ENCODE assay signal across 8 cellular contexts in the genomic region with DNA sequence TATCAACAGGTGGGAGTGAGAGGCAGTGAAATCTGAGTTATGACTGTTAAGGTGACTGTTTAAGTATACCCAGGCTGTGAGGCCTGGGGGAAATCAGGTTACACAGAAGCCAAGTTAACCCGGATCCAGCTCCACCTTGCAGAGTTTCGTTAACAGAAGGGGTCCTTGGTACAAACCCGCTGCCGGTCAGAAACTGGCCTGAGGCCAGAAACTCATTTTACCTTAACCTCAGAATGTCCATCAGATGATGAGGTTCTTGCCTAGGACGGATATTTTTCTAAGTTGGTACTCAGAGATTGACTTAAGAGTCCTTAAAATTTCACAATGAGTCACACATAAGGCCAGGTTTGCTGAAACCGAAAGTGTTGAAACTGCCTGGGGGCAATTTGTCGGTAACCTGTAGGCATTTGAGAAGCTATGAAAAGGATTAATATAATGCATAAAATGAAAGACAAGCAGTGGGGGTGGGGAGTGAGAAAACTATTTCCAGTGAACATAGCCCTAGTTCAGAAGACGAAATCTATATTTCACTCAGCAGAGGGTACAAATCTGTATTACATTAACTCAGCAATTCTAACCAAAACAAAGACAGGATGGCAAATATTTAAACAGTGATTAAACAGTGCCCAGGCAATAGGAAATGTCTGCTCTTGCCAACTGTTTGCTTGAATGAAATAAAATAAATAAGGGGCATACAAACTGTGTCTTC.
A peak's percentile ranks its signal among the peaks of the same experiment; 100 is the strongest.
DNase-seq lines count a peak whose midpoint lies in the region; ATAC-seq and TF ChIP-seq lines count a peak whose summit lies in the region.

No MANE protein-coding gene starts in this region.

- H3K4me1 ChIP-seq in SJSA1 (replicated peaks), result peaks cover 11% of the 10 kb centered on the region

- no peaks in the 10 kb centered on the region for H3K27me3 ChIP-seq in SJSA1 (replicated peaks)

- no peak for TF ChIP-seq CTCF in choroid plexus epithelial cell (conservative IDR thresholded peaks at IDR 0.05; ENCODE audit: low read depth, low read length)

- DNase-seq in activated gamma-delta T cell treated with Interleukin-2 at 50 U/mL for 16 hours (peak; percentile 24), activated gamma-delta T cell (lab: John Stamatoyannopoulos, UW) (no peak), SJSA1 (ENCODE audit: low read depth in 1 of 2, low spot score in 2 of 2) (peak in 1 of 2 experiments; percentile 36), choroid plexus epithelial cell (ENCODE audit: low read depth) (peak; percentile 23), occipital lobe (lab: John Stamatoyannopoulos, UW) (no peak), foreskin melanocyte (no peak)
- peak; percentile 55 for DNase-seq in stimulated activated CD4-positive, alpha-beta T cell treated with anti-CD3 and anti-CD28 coated beads, Interleukin-2, amount 100 ng/mL, for 4 hours (ENCODE audit: low read depth)

- H3K27ac ChIP-seq in SJSA1, result 0 out of 2 replicates have a peak overlapping the region, but pooled peaks have one; percentile 14

- H3K4me3 ChIP-seq in SJSA1 (peak overlapping the region; percentile 21), choroid plexus epithelial cell (ENCODE audit: low read depth, low read length) (no peak overlapping the region)

- no peaks in the 10 kb centered on the region for H3K36me3 ChIP-seq in SJSA1

- no peaks in the 10 kb centered on the region for H3K9me3 ChIP-seq in SJSA1 (replicated peaks)

- ATAC-seq in HG03460 (IDR thresholded peaks at IDR 0.05; ENCODE audit: unreplicated experiment), result peak; percentile 60

Comparison
In these comparisons a context has a peak if more than half of its experiments do, and no peak if none do; other contexts are left out.
1. DNase-seq: peak in activated gamma-delta T cell treated with Interleukin-2 at 50 U/mL for 16 hours (single experiment), choroid plexus epithelial cell (single experiment) and stimulated activated CD4-positive, alpha-beta T cell treated with anti-CD3 and anti-CD28 coated beads, Interleukin-2, amount 100 ng/mL, for 4 hours (single experiment); none in activated gamma-delta T cell (single experiment), occipital lobe (single experiment) and foreskin melanocyte (single experiment).